8 cellular contexts compared by ENCODE assay signal in genomic region chr19:40613669-40614594, GRCh38. TPM values are rescaled to one million over a fixed set of nuclear protein-coding genes. Genes with fewer than 3 reads are reported as not detected.
DNase-seq lines count a peak whose midpoint lies in the region; ATAC-seq and TF ChIP-seq lines count a peak whose summit lies in the region.

No MANE protein-coding gene starts in this region.

- peak overlapping the region; percentile 97 for H3K4me3 Mint-ChIP-seq in natural killer cell
- H3K4me3 Mint-ChIP-seq in stimulated activated naive CD8-positive, alpha-beta T cell treated with anti-CD3 and anti-CD28 coated beads, Interleukin-15, amount 100 ng/mL, for 72 hours = peak overlapping the region; percentile 92 to 98

- H3K4me1 Mint-ChIP-seq in natural killer cell = peaks cover 42 to 58% of the 10 kb centered on the region in 2 donors
- H3K4me1 Mint-ChIP-seq in stimulated activated naive CD8-positive, alpha-beta T cell treated with anti-CD3 and anti-CD28 coated beads, Interleukin-15, amount 100 ng/mL, for 72 hours = peaks cover 64% of the 10 kb centered on the region

- H3K36me3 Mint-ChIP-seq in natural killer cell = no peaks in the 10 kb centered on the region

- peak; percentile 67 for TF ChIP-seq POLR2A in erythroblast (IDR thresholded peaks at IDR 0.05; ENCODE audit: low read length)

- TF ChIP-seq CTCF in GM12875 (IDR thresholded peaks at IDR 0.05; ENCODE audit: borderline replicate concordance, insufficient read depth, low read depth, low read length) (no peak), natural killer cell (IDR thresholded peaks at IDR 0.05) (no peak)

- H3K27me3 Mint-ChIP-seq in natural killer cell (ENCODE audit: low read depth in 2 of 2) = no peaks in the 10 kb centered on the region
- H3K27me3 Mint-ChIP-seq in stimulated activated naive CD8-positive, alpha-beta T cell treated with anti-CD3 and anti-CD28 coated beads, Interleukin-15, amount 100 ng/mL, for 72 hours = no peaks in the 10 kb centered on the region

- no peaks in the 10 kb centered on the region for H3K9me3 Mint-ChIP-seq in natural killer cell
- no peaks in the 10 kb centered on the region for H3K9me3 Mint-ChIP-seq in stimulated activated naive CD8-positive, alpha-beta T cell treated with anti-CD3 and anti-CD28 coated beads, Interleukin-15, amount 100 ng/mL, for 72 hours

- DNase-seq in NCI-H82 (lab: John Stamatoyannopoulos, UW) (peak; percentile 86), erythroblast (lab: John Stamatoyannopoulos, UW) (peak; percentile 82 to 89), natural killer cell (peak; percentile 80)
- peak; percentile 86 for DNase-seq in activated CD8-positive, alpha-beta memory T cell treated with anti-CD3 and anti-CD28 coated beads, Interleukin-2, amount 50 U/mL, for 4 hours
- DNase-seq in stimulated activated naive CD8-positive, alpha-beta T cell treated with anti-CD3 and anti-CD28 coated beads, Interleukin-15, amount 100 ng/mL, for 72 hours = peak; percentile 88 to 89

- intact Hi-C loops in natural killer cell (cut with micrococcal nuclease) = no loop called here

- ATAC-seq in HG03064 (IDR thresholded peaks at IDR 0.05; ENCODE audit: low read depth, unreplicated experiment) (peak; percentile 37), natural killer cell (peak; percentile 67 to 85 (median 74)), HG02884 (IDR thresholded peaks at IDR 0.05; ENCODE audit: unreplicated experiment) (no peak)
- peak; percentile 72 for ATAC-seq in stimulated activated naive CD8-positive, alpha-beta T cell treated with anti-CD3 and anti-CD28 coated beads, Interleukin-15, amount 100 ng/mL, for 72 hours

- peak overlapping the region; percentile 70 for H3K4me3 ChIP-seq in GM12875 (ENCODE audit: low read depth, low read length)

- peak overlapping the region; percentile 84 to 93 for H3K27ac Mint-ChIP-seq in natural killer cell
- peak overlapping the region; percentile 98 to 99 for H3K27ac Mint-ChIP-seq in stimulated activated naive CD8-positive, alpha-beta T cell treated with anti-CD3 and anti-CD28 coated beads, Interleukin-15, amount 100 ng/mL, for 72 hours

RNA-seq across cellular contexts. Expression of gene LTBP4, which starts 12.8 kb away (rescaled TPM):
- 100 to 1,000 TPM; 153 to 182 (median 157) TPM for total RNA-seq in natural killer cell

RNA-seq across cellular contexts. Expression of gene SHKBP1, which starts 37.3 kb away (rescaled TPM):
- total RNA-seq in natural killer cell = 100 to 1,000 TPM; 209 to 224 (median 209) TPM
